Comparison of ENCODE assay signal across 1 cellular context in the genomic region with DNA sequence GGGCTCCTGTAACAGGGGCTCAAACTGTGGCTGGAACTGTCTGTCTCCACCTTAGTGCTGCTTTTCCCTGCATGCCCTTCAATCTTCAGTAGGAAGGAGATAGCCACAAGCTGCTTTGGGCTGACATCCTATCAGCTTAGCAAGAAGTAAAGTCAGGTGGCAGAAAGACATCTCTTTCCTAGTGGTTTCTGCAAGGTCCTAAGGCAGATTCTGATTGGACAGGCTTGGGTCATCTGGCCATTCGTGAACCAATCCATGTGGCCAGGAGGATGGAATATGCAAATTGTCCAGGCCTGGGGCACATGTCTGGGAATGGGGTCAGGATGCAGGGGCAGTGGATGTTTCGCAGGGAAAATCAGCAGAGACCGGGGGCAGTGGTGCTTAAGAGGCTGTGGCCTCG.
TF ChIP-seq lines count a peak whose summit lies in the region.

No MANE protein-coding gene starts in this region.

TF ChIP-seq in GM12878, 131 proteins besides CTCF, POLR2A, EP300 and RAD21:
- TF ChIP-seq, protein P1, sequence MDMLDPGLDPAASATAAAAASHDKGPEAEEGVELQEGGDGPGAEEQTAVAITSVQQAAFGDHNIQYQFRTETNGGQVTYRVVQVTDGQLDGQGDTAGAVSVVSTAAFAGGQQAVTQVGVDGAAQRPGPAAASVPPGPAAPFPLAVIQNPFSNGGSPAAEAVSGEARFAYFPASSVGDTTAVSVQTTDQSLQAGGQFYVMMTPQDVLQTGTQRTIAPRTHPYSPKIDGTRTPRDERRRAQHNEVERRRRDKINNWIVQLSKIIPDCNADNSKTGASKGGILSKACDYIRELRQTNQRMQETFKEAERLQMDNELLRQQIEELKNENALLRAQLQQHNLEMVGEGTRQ (IDR thresholded peaks at IDR 0.05; ENCODE audit: borderline replicate concordance, low read depth, low read length), result peak; percentile 3; the same call in 1 of the 2 replicates
- TF ChIP-seq POU2F2 (IDR thresholded peaks at IDR 0.05; ENCODE audit: borderline replicate concordance, low read depth, low read length) (peak; percentile 78; the same call in 1 of the 3 replicates), CBX3 (IDR thresholded peaks at IDR 0.05; ENCODE audit: borderline replicate concordance, low read depth) (no peak), LARP7 (IDR thresholded peaks at IDR 0.05) (no peak), ZSCAN29 (IDR thresholded peaks at IDR 0.05) (no peak), SP1 (IDR thresholded peaks at IDR 0.05; ENCODE audit: low read depth, low read length) (peak; percentile 18), NR2C1 (IDR thresholded peaks at IDR 0.05) (no peak), MYC (IDR thresholded peaks at IDR 0.05; ENCODE audit: insufficient read depth, insufficient read length, insufficient replicate concordance, low read length, severe bottlenecking) (no peak)
- TF ChIP-seq, protein P2, sequence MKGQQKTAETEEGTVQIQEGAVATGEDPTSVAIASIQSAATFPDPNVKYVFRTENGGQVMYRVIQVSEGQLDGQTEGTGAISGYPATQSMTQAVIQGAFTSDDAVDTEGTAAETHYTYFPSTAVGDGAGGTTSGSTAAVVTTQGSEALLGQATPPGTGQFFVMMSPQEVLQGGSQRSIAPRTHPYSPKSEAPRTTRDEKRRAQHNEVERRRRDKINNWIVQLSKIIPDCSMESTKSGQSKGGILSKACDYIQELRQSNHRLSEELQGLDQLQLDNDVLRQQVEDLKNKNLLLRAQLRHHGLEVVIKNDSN (IDR thresholded peaks at IDR 0.05; ENCODE audit: borderline replicate concordance, extremely low read length, insufficient read depth, low read depth, low read length), result peak; percentile 14
